Comparison of ENCODE assay signal across 12 cellular contexts in the genomic region with DNA sequence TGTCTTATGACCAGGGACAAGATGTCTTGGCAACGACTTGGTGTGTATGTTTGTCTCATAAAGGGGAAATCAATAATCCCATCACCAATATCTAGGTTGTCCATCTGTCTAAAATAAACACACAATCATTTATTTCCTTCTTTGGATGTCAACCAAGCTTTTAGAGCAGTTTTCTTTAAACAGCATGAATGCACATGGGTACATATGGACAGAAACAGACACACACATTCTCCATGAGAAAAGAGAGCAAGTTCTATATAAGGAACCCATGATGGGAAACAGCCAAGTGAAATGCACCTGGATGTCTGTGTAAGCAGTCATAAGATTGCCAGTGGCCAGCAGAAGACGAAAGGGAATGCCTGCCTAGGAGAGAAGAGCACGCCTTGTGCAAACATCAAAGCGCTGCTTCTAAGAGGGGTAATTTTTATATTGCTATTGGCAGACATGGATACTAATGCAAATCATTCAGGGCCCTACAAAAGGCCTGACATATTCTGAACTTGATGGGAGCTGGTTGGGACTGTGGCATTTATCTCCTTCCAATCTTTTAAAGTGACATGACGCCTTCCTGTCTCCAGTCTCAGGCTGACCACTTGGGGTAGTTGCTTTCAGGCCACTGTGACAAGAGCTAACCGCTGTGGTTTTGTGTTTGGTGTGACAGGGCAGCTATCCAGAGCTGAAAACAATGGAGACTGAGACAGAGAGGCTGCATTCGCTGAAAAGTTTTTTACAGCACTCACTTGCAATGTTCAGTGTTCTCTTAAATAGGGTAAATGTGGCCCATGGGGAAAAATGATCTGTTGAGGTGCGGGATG.
DNase-seq lines count a peak whose midpoint lies in the region; TF ChIP-seq lines count a peak whose summit lies in the region.
"Had no signal": no experiment of that assay in that cellular context is flagged by ENCODE, and none has a peak within 500 bp of the region (broad histone marks: within the 10 kb centered on the region; RNA-seq: fewer than 3 reads in every experiment).

No MANE protein-coding gene starts in this region.

- in situ Hi-C loops in transverse colon (cut with MboI; ENCODE audit: low pct_ligation_motif_present in 1 of 4, low pct_unique_long_range_greater_than_20kb in 1 of 4, low sequenced_read_pairs in 3 of 4): no loop called here

- H3K27me3 ChIP-seq in transverse colon: no peaks in the 10 kb centered on the region

- intact Hi-C loops in transverse colon (cut with DNase I; ENCODE audit: low total_unique reads): no loop called here

- peaks cover 0 to 7% (median 0%) of the 10 kb centered on the region in 4 donors for H3K4me1 ChIP-seq in transverse colon

- no peaks in the 10 kb centered on the region for H3K9me3 ChIP-seq in transverse colon

- no peaks in the 10 kb centered on the region for H3K36me3 ChIP-seq in transverse colon

- 52 to 55% methylated on average over 4 to 8 of the region's 8 CpGs for WGBS in transverse colon (ENCODE audit: low coverage in 1 of 2), 2 donors

- TF ChIP-seq EP300 in transverse colon (IDR thresholded peaks at IDR 0.05; ENCODE audit: low read depth): no peak

- no peak overlapping the region for H3K4me3 ChIP-seq in transverse colon

- TF ChIP-seq POLR2A in transverse colon (IDR thresholded peaks at IDR 0.05): no peak

- peak overlapping the region in 1 of 4 donors; percentile 14 for H3K27ac ChIP-seq in transverse colon
- H3K27ac ChIP-seq: epithelial cell of prostate had no signal

- no peak for TF ChIP-seq CTCF in transverse colon (IDR thresholded peaks at IDR 0.05)

- DNase-seq in NCI-H1436 (lab: John Stamatoyannopoulos, UW) (peak; percentile 7), NCI-H1436 treated with DMSO at 0.1 percent for 48 hours (lab: John Stamatoyannopoulos, UW) (no peak), UCSD-AML1 (lab: John Stamatoyannopoulos, UW; ENCODE audit: unreplicated experiment) (peak; percentile 59), islet precursor cell (peak; percentile 82), transverse colon (peak; percentile 32), SHP77 (lab: John Stamatoyannopoulos, UW) (no peak), SIG-M5 treated with dmso at 0.1 percent for 504 hours (lab: John Stamatoyannopoulos, UW; ENCODE audit: unreplicated experiment) (no peak)
- DNase-seq in activated CD4-positive, alpha-beta T cell treated with anti-CD3 and anti-CD28 coated beads, Interleukin-2, amount 50 U/mL, for 4 hours: no peak
- DNase-seq: activated CD4-positive, alpha-beta T cell treated with anti-CD3 and anti-CD28 coated beads for 4 hours; HCEC 1CT; NCI-H345 had no signal

Comparison
In these comparisons a context has a peak if more than half of its experiments do, and no peak if none do; other contexts are left out.
1. DNase-seq: peak in NCI-H1436 (single experiment), UCSD-AML1 (single experiment), islet precursor cell (single experiment) and transverse colon (single experiment); none in NCI-H1436 treated with DMSO at 0.1 percent for 48 hours (single experiment), SHP77 (0 of 2), SIG-M5 treated with dmso at 0.1 percent for 504 hours (single experiment) and activated CD4-positive, alpha-beta T cell treated with anti-CD3 and anti-CD28 coated beads, Interleukin-2, amount 50 U/mL, for 4 hours (0 of 2).